In the genomic region with DNA sequence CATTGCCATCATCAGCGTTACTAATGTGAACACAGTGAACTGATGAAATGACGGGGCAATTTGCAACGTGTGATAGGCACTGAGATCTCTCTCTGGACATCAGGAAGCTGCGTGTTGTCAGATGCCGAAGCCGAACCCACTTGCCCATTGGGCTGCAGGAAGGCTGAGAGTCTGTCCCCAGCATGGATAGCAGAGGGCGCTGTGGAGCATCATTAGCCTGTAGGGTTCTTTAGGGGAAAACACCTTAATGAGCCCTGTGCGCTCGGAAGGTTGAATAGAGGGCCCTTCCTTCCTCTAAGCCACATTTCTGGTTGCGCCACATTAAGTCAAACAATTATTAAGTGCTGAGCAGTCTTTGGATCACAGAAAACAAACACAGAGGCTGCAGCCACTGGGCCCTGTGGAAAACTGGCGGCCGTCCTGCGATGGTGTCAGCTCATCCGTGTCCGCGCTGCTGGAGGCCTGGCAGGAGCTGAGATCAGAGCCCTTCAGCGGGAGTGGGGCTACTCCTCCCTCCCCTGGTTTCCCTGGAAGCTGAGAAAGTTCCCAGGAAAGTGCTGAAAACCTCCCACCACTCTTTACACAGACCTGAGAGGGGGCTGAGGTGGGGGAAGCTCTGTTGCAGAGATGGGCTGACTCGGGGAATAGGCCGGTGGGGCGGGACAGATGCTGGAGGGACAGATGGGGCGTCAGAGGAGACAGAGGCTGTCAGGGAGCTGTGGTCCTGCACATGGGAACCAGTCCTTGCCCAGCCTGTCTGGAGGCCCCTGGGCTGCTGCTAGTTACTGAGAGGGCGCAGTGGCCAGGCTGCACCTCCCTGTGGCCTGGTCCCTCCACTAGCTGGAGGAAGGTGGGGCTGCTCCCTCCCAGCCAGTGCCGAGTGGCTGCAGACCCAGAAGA, we compare ENCODE assay signal across 9 cellular contexts. TPM values are rescaled to one million over a fixed set of nuclear protein-coding genes. Genes with fewer than 3 reads are reported as not detected.
DNase-seq lines count a peak whose midpoint lies in the region; ATAC-seq and TF ChIP-seq lines count a peak whose summit lies in the region.
"Had no signal": no experiment of that assay in that cellular context is flagged by ENCODE, and none has a peak within 500 bp of the region (broad histone marks: within the 10 kb centered on the region; RNA-seq: fewer than 3 reads in every experiment).

No MANE protein-coding gene starts in this region.

- no peak overlapping the region for H2BK15ac ChIP-seq in H9 (ENCODE audit: low read depth, low read length)

- H3K27ac ChIP-seq in AG04450 (ENCODE audit: low read depth, low read length) (no peak overlapping the region), H9 (ENCODE audit: insufficient read length, low read depth, low read length) (no peak overlapping the region)
- H3K27ac ChIP-seq: thoracic aorta had no signal

- H3K27me3 ChIP-seq in AG04450 (ENCODE audit: control insufficient read depth, insufficient read depth, low read length) (peaks cover 6% of the 10 kb centered on the region), H9 (ENCODE audit: insufficient read depth, low read length) (no peaks in the 10 kb centered on the region)

- H4K91ac ChIP-seq in H9 (ENCODE audit: insufficient read length, low read depth, low read length) = no peak overlapping the region

- H3K4ac ChIP-seq in H9 (ENCODE audit: low read depth, low read length) = no peak overlapping the region

- ATAC-seq in GM18519 (IDR thresholded peaks at IDR 0.05; ENCODE audit: low FRiP score, unreplicated experiment) = no peak

- H3K79me2 ChIP-seq in H9 (ENCODE audit: insufficient read depth, low read length) = no peaks in the 10 kb centered on the region

- H3K23me2 ChIP-seq in H9 (ENCODE audit: insufficient read length, low read depth, low read length, poor library complexity, severe bottlenecking) = no peaks in the 10 kb centered on the region

- CTCF ChIA-PET in AG04450 (lab: Charles Lee) = interaction anchor here (1.0 to 2.4 kb wide), 3 partner anchors 15 to 193 kb away, joined by 3 to 8 read pairs (median 3); no protein-coding TSS in a partner anchor

- H3K18ac ChIP-seq in H9 (ENCODE audit: insufficient read length, low read depth, low read length) = peak overlapping the region; percentile 13

- H3K36me3 Mint-ChIP-seq in H9 (ENCODE audit: insufficient read depth in 1 of 3, low read depth in 3 of 3) = no peaks in the 10 kb centered on the region; a peak in 1 of 7 replicates

- H2BK5ac ChIP-seq in H9 (ENCODE audit: insufficient read length, low read length) = no peak overlapping the region

- no peak for DNase-seq in AG04450 (ENCODE audit: low read depth, low spot score)
- DNase-seq in H9 = peak; percentile 86
- peak; percentile 24 for DNase-seq in NCI-H524 treated with DMSO at 0.1 percent for 48 hours (lab: John Stamatoyannopoulos, UW)
- DNase-seq in activated CD4-positive, alpha-beta T cell treated with anti-CD3 and anti-CD28 coated beads, Interleukin-2, amount 50 U/mL, for 4 hours = peak; percentile 86 to 87
- DNase-seq in ecto neural progenitor cell (ENCODE audit: low spot score) = peak; percentile 84
- DNase-seq in lung microvascular endothelial cell (ENCODE audit: low read depth in 2 of 2) = peak; percentile 63 to 92
- peak; percentile 50 for DNase-seq in stimulated activated CD8-positive, alpha-beta memory T cell treated with anti-CD3 and anti-CD28 coated beads, Interleukin-15, amount 100 ng/mL, for 24 hours (ENCODE audit: low read depth)

- POLR2A ChIA-PET in AG04450 (lab: Yijun Ruan, JAX) = no interaction called here

- H2AK5ac ChIP-seq in H9 (ENCODE audit: insufficient read length, low read length) = no peak overlapping the region

- no peak overlapping the region for H3K56ac ChIP-seq in H9 (ENCODE audit: insufficient read length, low read depth, low read length)

- peaks cover 28 to 32% of the 10 kb centered on the region in 2 experiments for H3K4me1 Mint-ChIP-seq in H9

- H3K23ac ChIP-seq in H9 (ENCODE audit: insufficient read length, low read depth, low read length) = no peak overlapping the region

- H3K27me3 Mint-ChIP-seq in H9 (ENCODE audit: low read depth) = no peaks in the 10 kb centered on the region

- H3K4me3 Mint-ChIP-seq in H9 = peak overlapping the region in 1 of 2 experiments; percentile 27; a peak in 2 of 5 replicates

- peak overlapping the region; percentile 53 to 76 (median 62); a peak in 3 of 7 replicates for H3K27ac Mint-ChIP-seq in H9

- H3K9ac ChIP-seq in H9 (ENCODE audit: extremely low read depth, insufficient read length, low read length) = no peak overlapping the region

- H4K20me1 ChIP-seq in H9 (ENCODE audit: control insufficient read depth, insufficient read depth, insufficient read length) = no peaks in the 10 kb centered on the region

- peak; percentile 54 for TF ChIP-seq CTCF in AG04450 (IDR thresholded peaks at IDR 0.05; ENCODE audit: low read depth, low read length)
- peak; percentile 87 for TF ChIP-seq CTCF in H9 (conservative IDR thresholded peaks at IDR 0.05)

- H3K4me2 ChIP-seq in H9 (ENCODE audit: insufficient read depth, insufficient read length, low read length) = peak overlapping the region; percentile 6

- no peak overlapping the region for H3T11ph ChIP-seq in H9 (ENCODE audit: low read length)

- H3K9me3 Mint-ChIP-seq in H9 = peaks cover 2 to 4% of the 10 kb centered on the region in 2 experiments; a peak in 2 of 5 replicates

- no peak overlapping the region; the same call in 1 of the 2 replicates for H3K14ac ChIP-seq in H9 (ENCODE audit: insufficient read depth, low read length)

- H2BK120ac ChIP-seq in H9 (ENCODE audit: low read depth, low read length, poor library complexity, severe bottlenecking) = no peak overlapping the region

- H4K8ac ChIP-seq in H9 (replicated peaks; ENCODE audit: insufficient read length, low read depth, low read length) = no peak overlapping the region

- no peaks in the 10 kb centered on the region for H3K9me3 ChIP-seq in AG04450 (ENCODE audit: control insufficient read depth, insufficient read depth, low read length)
- H3K9me3 ChIP-seq in H9 (ENCODE audit: control insufficient read depth, low read depth, low read length) = no peaks in the 10 kb centered on the region
- H3K9me3 ChIP-seq: thoracic aorta had no signal

- no peak overlapping the region for H4K5ac ChIP-seq in H9 (ENCODE audit: insufficient read length, low read depth, low read length)

- H2BK20ac ChIP-seq in H9 (ENCODE audit: low read depth, low read length, poor library complexity, severe bottlenecking) = no peak overlapping the region

- no peak overlapping the region for H2AFZ ChIP-seq in H9 (ENCODE audit: low read length)

- H3K4me1 ChIP-seq in H9 (ENCODE audit: insufficient read depth, low read length) = peaks cover 1% of the 10 kb centered on the region; the same call in 1 of the 2 replicates

- H3K79me1 ChIP-seq in H9 (ENCODE audit: insufficient read depth, low read depth, low read length, poor library complexity, severe bottlenecking) = no peaks in the 10 kb centered on the region

- H2BK12ac ChIP-seq in H9 (ENCODE audit: insufficient read length, low read depth, low read length) = no peak overlapping the region

- H3K4me3 ChIP-seq in AG04450 (ENCODE audit: low read depth, low read length) = no peak overlapping the region
- H3K4me3 ChIP-seq: thoracic aorta had no signal

- no CpG with 5 or more reads among the region's 23 CpGs for WGBS in H9 (ENCODE audit: extremely low coverage, insufficient read length, low lambda C conversion rate)

RNA-seq across cellular contexts. Expression of a gene that starts 12.7 kb away (rescaled TPM):
- not detected in 2 replicates for polyA plus RNA-seq in AG04450 (2011; rRNA removed)
- not detected in 2 replicates for polyA minus RNA-seq in AG04450 (2011; rRNA and poly(A)+ RNA removed)
- total RNA-seq in H9 (2021) (not detected in 2 replicates), lung microvascular endothelial cell (not detected in 2 replicates)

RNA-seq across cellular contexts. Expression of a gene that starts 22.9 kb away (rescaled TPM):
- polyA plus RNA-seq in AG04450 (2011; rRNA removed) = not detected in 2 replicates
- not detected in 2 replicates for polyA minus RNA-seq in AG04450 (2011; rRNA and poly(A)+ RNA removed)
- total RNA-seq in H9 (2021) (1.5 TPM in 2 replicates), lung microvascular endothelial cell (138 and 1,055 TPM in 2 replicates)

RNA-seq across cellular contexts. Expression of a gene that starts 28.3 kb away (rescaled TPM):
- polyA plus RNA-seq in AG04450 (2011; rRNA removed) = not detected in 2 replicates
- polyA minus RNA-seq in AG04450 (2011; rRNA and poly(A)+ RNA removed) = not detected in 2 replicates
- total RNA-seq in H9 (2021) (not detected in 2 replicates), lung microvascular endothelial cell (not detected in 2 replicates)

RNA-seq across cellular contexts. Expression of a gene that starts 57.8 kb away (rescaled TPM):
- not detected in 2 replicates for polyA plus RNA-seq in AG04450 (2011; rRNA removed)
- not detected in 2 replicates for polyA minus RNA-seq in AG04450 (2011; rRNA and poly(A)+ RNA removed)
- total RNA-seq in H9 (2021) (0.31 and 0.44 TPM in 2 replicates), lung microvascular endothelial cell (not detected in 2 replicates)
- total RNA-seq: thoracic aorta had no signal

Comparison
In these comparisons a context has a peak if more than half of its experiments do, and no peak if none do; other contexts are left out.
1. RNA of a gene that starts 22.9 kb away (total RNA-seq): 138 to 1,055 TPM in lung microvascular endothelial cell; 1.5 TPM in H9; every median in the first group is over 10 times any median in the second.